ENCODE assay signal across 1 cellular context in genomic region chr17:76264755-76265623, GRCh38.
TF ChIP-seq lines count a peak whose summit lies in the region.

Gene UBALD2 (plus strand): TSS chr17:76265348. CDS start chr17:76265506, 158 bp downstream.

TF ChIP-seq in K562, 482 proteins besides CTCF, POLR2A, EP300 and RAD21 (continued from another document and continues in another):
- no peak for TF ChIP-seq AFF1 (IDR thresholded peaks at IDR 0.05; ENCODE audit: low read depth in 1 of 2, partially characterized antibody in 2 of 2)
- peak; percentile 92 for TF ChIP-seq CCNT2 (IDR thresholded peaks at IDR 0.05; ENCODE audit: borderline replicate concordance, extremely low read depth, insufficient read length, low read depth, low read length)
- no peak for TF ChIP-seq TCF7 (IDR thresholded peaks at IDR 0.05; ENCODE audit: borderline replicate concordance)
- TF ChIP-seq SIN3B (IDR thresholded peaks at IDR 0.05; ENCODE audit: low read depth) = no peak
- TF ChIP-seq ZNF551 (CRISPR knock-in tag; IDR thresholded peaks at IDR 0.05) = no peak
- TF ChIP-seq FOS (IDR thresholded peaks at IDR 0.05; ENCODE audit: extremely low read depth, insufficient read length) = peak; percentile 96
- no peak for TF ChIP-seq CBFA2T3 (IDR thresholded peaks at IDR 0.05)
- no peak for TF ChIP-seq ETS1 (conservative IDR thresholded peaks at IDR 0.05; ENCODE audit: control insufficient read depth, low read depth, low read length)
- no peak for TF ChIP-seq CAMTA2 (CRISPR knock-in tag; conservative IDR thresholded peaks at IDR 0.05)
- TF ChIP-seq LCOR (CRISPR knock-in tag; IDR thresholded peaks at IDR 0.05) = peak; percentile 62; the same call in 1 of the 2 replicates
- TF ChIP-seq CTCFL (IDR thresholded peaks at IDR 0.05; ENCODE audit: borderline replicate concordance, insufficient read depth, low read depth, low read length, poor library complexity, severe bottlenecking) = no peak
- no peak for TF ChIP-seq CEBPB (tag; IDR thresholded peaks at IDR 0.05)
- TF ChIP-seq CXXC5 (CRISPR knock-in tag; IDR thresholded peaks at IDR 0.05) = peak; percentile 96
- no peak for TF ChIP-seq TCFL5 (CRISPR knock-in tag; conservative IDR thresholded peaks at IDR 0.05)
- TF ChIP-seq CBX8 (IDR thresholded peaks at IDR 0.05; ENCODE audit: borderline replicate concordance, extremely low read depth, low read depth, low read length, poor library complexity, severe bottlenecking) = no peak
- no peak for TF ChIP-seq KDM5B (IDR thresholded peaks at IDR 0.05; ENCODE audit: insufficient replicate concordance, low read depth, low read length)
- TF ChIP-seq SMC3 (conservative IDR thresholded peaks at IDR 0.05; ENCODE audit: insufficient read depth, low read depth, low read length) = no peak
- no peak for TF ChIP-seq ZSCAN32 (CRISPR knock-in tag; IDR thresholded peaks at IDR 0.05)
- peak; percentile 35 to 56; a peak in 2 of 4 replicates for TF ChIP-seq UBTF (IDR thresholded peaks at IDR 0.05; ENCODE audit: borderline replicate concordance in 1 of 2, low read depth in 2 of 2, low read length in 2 of 2)
- TF ChIP-seq LEF1 (IDR thresholded peaks at IDR 0.05) = peak; percentile 75; the same call in 1 of the 2 replicates
- no peak for TF ChIP-seq ZNF217 (CRISPR knock-in tag; IDR thresholded peaks at IDR 0.05)
- no peak for TF ChIP-seq ELK3 (CRISPR knock-in tag; IDR thresholded peaks at IDR 0.05)
- TF ChIP-seq MCM3 (IDR thresholded peaks at IDR 0.05) = no peak
- no peak for TF ChIP-seq SFPQ (IDR thresholded peaks at IDR 0.05; ENCODE audit: low read depth, low read length)
- no peak for TF ChIP-seq RERE (CRISPR knock-in tag; IDR thresholded peaks at IDR 0.05; ENCODE audit: borderline replicate concordance)
- peak; percentile 88 for TF ChIP-seq ATF7 (IDR thresholded peaks at IDR 0.05)
- peak; percentile 83 to 85 for TF ChIP-seq NRF1 (conservative IDR thresholded peaks at IDR 0.05 in 1 of 2, IDR thresholded peaks at IDR 0.05 in 1 of 2)
- TF ChIP-seq HINFP (tag; conservative IDR thresholded peaks at IDR 0.05; ENCODE audit: low read depth) = no peak
- TF ChIP-seq ZBTB11 (CRISPR knock-in tag; IDR thresholded peaks at IDR 0.05) = peak in 1 of 3 experiments; percentile 54; a peak in 1 of 6 replicates
- TF ChIP-seq SAP30 (IDR thresholded peaks at IDR 0.05; ENCODE audit: borderline replicate concordance, insufficient read depth, low read depth, low read length, poor library complexity, severe bottlenecking) = peak; percentile 51
- no peak for TF ChIP-seq RBM22 (IDR thresholded peaks at IDR 0.05; ENCODE audit: low read depth, low read length, poor library complexity, severe bottlenecking)
